Comparison of ENCODE assay signal across 10 cellular contexts in the genomic region with DNA sequence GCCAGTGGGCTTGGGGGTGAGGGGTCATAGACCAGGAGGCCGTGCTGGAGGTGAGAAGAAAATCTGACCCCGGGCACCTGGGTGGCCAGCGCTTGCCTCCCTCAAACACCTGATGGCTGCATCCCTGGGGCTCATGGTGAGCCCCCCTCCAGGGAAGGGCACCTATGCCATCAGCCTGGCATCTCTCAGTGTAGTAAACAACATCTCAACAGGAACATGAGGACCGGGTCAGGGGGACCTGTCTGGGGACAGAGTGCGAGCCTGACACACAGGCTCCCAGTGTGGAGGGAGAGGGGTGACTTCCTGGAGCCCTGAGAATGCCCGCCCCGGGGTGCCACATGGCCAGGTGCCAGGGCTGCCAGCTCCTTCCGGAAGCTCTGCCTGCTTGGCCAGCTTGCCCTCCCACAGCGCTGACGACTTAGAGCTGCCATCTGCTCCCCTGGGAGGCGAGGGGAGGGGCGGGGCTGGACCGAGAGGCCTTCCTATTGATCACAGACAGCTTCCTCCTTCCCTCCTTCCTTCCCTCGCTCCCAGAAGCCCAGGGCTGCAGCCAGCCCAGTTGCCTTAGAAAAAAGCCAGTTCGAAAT. TPM values are rescaled to one million over a fixed set of nuclear protein-coding genes. Genes with fewer than 3 reads are reported as not detected.
DNase-seq lines count a peak whose midpoint lies in the region; ATAC-seq, FAIRE-seq and TF ChIP-seq lines count a peak whose summit lies in the region.
"Had no signal": no experiment of that assay in that cellular context is flagged by ENCODE, and none has a peak within 500 bp of the region (broad histone marks: within the 10 kb centered on the region; RNA-seq: fewer than 3 reads in every experiment).

No MANE protein-coding gene starts in this region.

- FAIRE-seq in small intestine (lab: Jason Lieb, UNC): no peak

- no peaks in the 10 kb centered on the region for H3K27me3 Mint-ChIP-seq in chondrocyte (ENCODE audit: low read depth)
- H3K27me3 Mint-ChIP-seq in activated naive CD8-positive, alpha-beta T cell treated with anti-CD3 and anti-CD28 coated beads for 36 hours: no peaks in the 10 kb centered on the region

- peak overlapping the region; percentile 25 to 62 for H3K27ac ChIP-seq in small intestine (ENCODE audit: low read depth in 1 of 2, low read length in 1 of 2)
- H3K27ac ChIP-seq: neutrophil had no signal

- no peaks in the 10 kb centered on the region for H3K9me3 ChIP-seq in small intestine (ENCODE audit: control insufficient read depth, low read depth)
- H3K9me3 ChIP-seq: neutrophil, tibial artery had no signal

- H3K4me1 ChIP-seq in small intestine (ENCODE audit: control insufficient read depth in 2 of 2, insufficient read depth in 1 of 2, low read depth in 1 of 2, low read length in 1 of 2): no peaks in the 10 kb centered on the region

- H3K36me3 ChIP-seq in small intestine (ENCODE audit: control insufficient read depth in 2 of 2, insufficient read depth in 2 of 2, low read length in 2 of 2): no peaks in the 10 kb centered on the region
- H3K36me3 ChIP-seq: neutrophil had no signal

- H3K4me1 Mint-ChIP-seq in chondrocyte (ENCODE audit: low read depth): peaks cover 43% of the 10 kb centered on the region
- H3K4me1 Mint-ChIP-seq in activated naive CD8-positive, alpha-beta T cell treated with anti-CD3 and anti-CD28 coated beads for 36 hours: peaks cover 12% of the 10 kb centered on the region

- DNase-seq in SIG-M5 treated with dmso at 0.1 percent for 504 hours (lab: John Stamatoyannopoulos, UW; ENCODE audit: unreplicated experiment) (peak; percentile 26), SIG-M5 (lab: John Stamatoyannopoulos, UW) (no peak), NCI-H510A treated with DMSO at 0.1 percent for 48 hours (lab: John Stamatoyannopoulos, UW) (peak; percentile 86), chondrocyte (ENCODE audit: low spot score) (no peak), small intestine (peak; percentile 94), amniotic stem cell (lab: John Stamatoyannopoulos, UW) (no peak)
- no peak for DNase-seq in activated naive CD8-positive, alpha-beta T cell treated with anti-CD3 and anti-CD28 coated beads for 36 hours

- no peaks in the 10 kb centered on the region for H3K27me3 ChIP-seq in small intestine (ENCODE audit: control insufficient read depth in 2 of 2, insufficient read depth in 2 of 2, low read length in 2 of 2)
- H3K27me3 ChIP-seq: tibial artery had no signal

- no peak for ATAC-seq in GM18907 (IDR thresholded peaks at IDR 0.05; ENCODE audit: unreplicated experiment)

- H3K36me3 Mint-ChIP-seq in chondrocyte (ENCODE audit: low read depth): peaks cover 6% of the 10 kb centered on the region
- H3K36me3 Mint-ChIP-seq in activated naive CD8-positive, alpha-beta T cell treated with anti-CD3 and anti-CD28 coated beads for 36 hours: peaks cover 5% of the 10 kb centered on the region

- H3K9me3 Mint-ChIP-seq in chondrocyte (ENCODE audit: low read depth): no peaks in the 10 kb centered on the region
- no peaks in the 10 kb centered on the region for H3K9me3 Mint-ChIP-seq in activated naive CD8-positive, alpha-beta T cell treated with anti-CD3 and anti-CD28 coated beads for 36 hours

- peak overlapping the region; percentile 90 for H3K27ac Mint-ChIP-seq in chondrocyte (ENCODE audit: unreplicated experiment)
- no peak overlapping the region for H3K27ac Mint-ChIP-seq in activated naive CD8-positive, alpha-beta T cell treated with anti-CD3 and anti-CD28 coated beads for 36 hours

- no peak overlapping the region for H3K4me3 Mint-ChIP-seq in chondrocyte (ENCODE audit: unreplicated experiment)
- H3K4me3 Mint-ChIP-seq in activated naive CD8-positive, alpha-beta T cell treated with anti-CD3 and anti-CD28 coated beads for 36 hours: no peak overlapping the region

- no peak for TF ChIP-seq CTCF in chondrocyte (IDR thresholded peaks at IDR 0.05)

- WGBS in small intestine, 3 donors: 22 to 54% (median 22%) methylated on average over 13 to 15 of the region's 15 CpGs

- H3K4me3 ChIP-seq in small intestine (ENCODE audit: low read depth in 1 of 2, low read length in 2 of 2): no peak overlapping the region
- H3K4me3 ChIP-seq: tibial artery had no signal

RNA-seq across cellular contexts. Expression of a gene that starts 12.3 kb away (rescaled TPM):
- total RNA-seq in chondrocyte: 19.1 to 33.5 TPM (median 20.9 TPM) in 3 replicates
- 10 to 100 TPM in 2 of 3 donors, 1 to 10 TPM in 1; 9.5 to 17.7 (median 11.6) TPM for polyA plus RNA-seq in small intestine
- 1 to 10 TPM; 4.9 TPM for total RNA-seq in activated naive CD8-positive, alpha-beta T cell treated with anti-CD3 and anti-CD28 coated beads for 36 hours

RNA-seq across cellular contexts. Expression of a gene that starts 23.7 kb away (rescaled TPM):
- 39.2 to 43.4 TPM (median 42.6 TPM) in 3 replicates for total RNA-seq in chondrocyte
- polyA plus RNA-seq in small intestine: 10 to 100 TPM; 37.8 to 90.0 (median 50.5) TPM
- total RNA-seq in activated naive CD8-positive, alpha-beta T cell treated with anti-CD3 and anti-CD28 coated beads for 36 hours: 100 to 1,000 TPM; 117 to 124 TPM

RNA-seq across cellular contexts. Expression of a gene that starts 23.9 kb away (rescaled TPM):
- 9.5 to 15.2 TPM (median 10.2 TPM) in 3 replicates for total RNA-seq in chondrocyte
- 10 to 100 TPM in 1 of 3 donors, 1 to 10 TPM in 2; 6.0 to 10.4 (median 6.8) TPM for polyA plus RNA-seq in small intestine
- 10 to 100 TPM in 1 of 2 experiments, 1 to 10 TPM in 1; 9.5 to 10.7 TPM for total RNA-seq in activated naive CD8-positive, alpha-beta T cell treated with anti-CD3 and anti-CD28 coated beads for 36 hours

RNA-seq across cellular contexts. Expression of a gene that starts 31.5 kb away (rescaled TPM):
- total RNA-seq in chondrocyte: 11.2 to 15.3 TPM (median 15.0 TPM) in 3 replicates
- 10 to 100 TPM; 53.0 to 93.3 (median 60.1) TPM for polyA plus RNA-seq in small intestine
- 10 to 100 TPM; 24.2 to 25.2 TPM for total RNA-seq in activated naive CD8-positive, alpha-beta T cell treated with anti-CD3 and anti-CD28 coated beads for 36 hours

RNA-seq across cellular contexts. Expression of a gene that starts 39.5 kb away (rescaled TPM):
- total RNA-seq in chondrocyte: 4.9 to 6.6 TPM (median 6.2 TPM) in 3 replicates
- 1 to 10 TPM; 2.6 to 3.8 (median 2.7) TPM for polyA plus RNA-seq in small intestine
- under 1 TPM; 0.44 to 0.45 TPM for total RNA-seq in activated naive CD8-positive, alpha-beta T cell treated with anti-CD3 and anti-CD28 coated beads for 36 hours

Comparison
In these comparisons a context has a peak if more than half of its experiments do, and no peak if none do; other contexts are left out.
1. DNase-seq: peak in SIG-M5 treated with dmso at 0.1 percent for 504 hours (single experiment), NCI-H510A treated with DMSO at 0.1 percent for 48 hours (single experiment) and small intestine (single experiment); none in SIG-M5 (single experiment), chondrocyte (single experiment), activated naive CD8-positive, alpha-beta T cell treated with anti-CD3 and anti-CD28 coated beads for 36 hours (single experiment) and amniotic stem cell (single experiment).